In genomic region chr20:37310951-37311350, GRCh38 we compare ENCODE assay signal across 1 cellular context.
TF ChIP-seq lines count a peak whose summit lies in the region.

No MANE protein-coding gene starts in this region.

TF ChIP-seq in GM23338, 12 proteins besides CTCF, POLR2A, EP300 and RAD21 (continued from another document):
- TF ChIP-seq CREB1 (CRISPR knock-in tag; IDR thresholded peaks at IDR 0.05; ENCODE audit: low read depth) (no peak), ZNF331 (CRISPR knock-in tag; IDR thresholded peaks at IDR 0.05; ENCODE audit: low read depth) (no peak), POLR2AphosphoS5 (IDR thresholded peaks at IDR 0.05; ENCODE audit: low read depth) (no peak), ZNF462 (CRISPR knock-in tag; IDR thresholded peaks at IDR 0.05) (no peak), REST (IDR thresholded peaks at IDR 0.05; ENCODE audit: unreplicated experiment) (no peak), ETS1 (IDR thresholded peaks at IDR 0.05) (no peak), JUNB (IDR thresholded peaks at IDR 0.05; ENCODE audit: unreplicated experiment) (no peak), EZH2phosphoT487 (IDR thresholded peaks at IDR 0.05; ENCODE audit: unreplicated experiment) (no peak)
TF ChIP-seq in GM23338: peak in this region for 0.
